In the genomic region with DNA sequence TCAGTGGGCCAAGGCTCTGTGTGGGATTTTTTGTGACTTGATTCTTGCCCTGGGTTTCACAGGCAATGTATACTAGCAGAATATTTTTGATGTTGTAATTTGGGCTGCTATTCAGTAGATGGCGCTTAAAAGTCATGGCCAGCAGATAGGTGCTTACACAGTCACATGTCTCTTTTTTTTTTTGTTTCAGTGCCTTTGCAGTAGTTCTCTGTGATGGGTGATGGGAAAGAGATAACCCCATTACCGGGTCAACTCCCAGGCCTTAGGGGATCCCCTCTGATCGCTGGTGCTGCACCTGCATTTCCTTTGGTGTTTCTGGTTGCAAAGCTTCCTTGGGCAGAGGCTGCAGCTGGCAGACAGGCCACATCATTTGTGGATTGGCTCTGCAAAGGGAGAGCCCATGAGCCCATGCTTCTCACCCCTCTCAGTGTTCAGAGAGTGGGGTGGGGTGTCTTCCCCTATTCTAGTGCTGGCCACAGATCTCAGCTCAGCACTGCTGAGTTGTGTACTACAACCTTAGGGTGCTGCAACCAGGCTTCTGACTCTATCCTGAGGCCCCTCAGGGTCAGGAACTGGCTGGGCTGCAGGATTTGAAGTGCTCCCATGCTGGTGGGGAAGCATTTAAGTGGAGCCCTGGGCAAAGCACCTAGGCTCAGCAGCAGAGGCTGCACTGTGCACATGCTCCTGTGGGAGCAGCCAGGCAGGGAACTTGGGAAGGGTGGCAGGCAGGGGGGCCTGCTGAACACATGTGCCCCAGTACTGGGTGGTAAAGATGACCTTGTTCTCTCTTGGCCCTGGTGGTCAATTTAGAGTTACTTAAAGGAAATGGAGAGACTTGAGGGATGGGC, we compare ENCODE assay signal across 2 cellular contexts.
TF ChIP-seq lines count a peak whose summit lies in the region.

No MANE protein-coding gene starts in this region.

TF ChIP-seq in liver, 16 proteins besides CTCF, POLR2A, EP300 and RAD21 (continued from another document):
- TF ChIP-seq, protein P1, sequence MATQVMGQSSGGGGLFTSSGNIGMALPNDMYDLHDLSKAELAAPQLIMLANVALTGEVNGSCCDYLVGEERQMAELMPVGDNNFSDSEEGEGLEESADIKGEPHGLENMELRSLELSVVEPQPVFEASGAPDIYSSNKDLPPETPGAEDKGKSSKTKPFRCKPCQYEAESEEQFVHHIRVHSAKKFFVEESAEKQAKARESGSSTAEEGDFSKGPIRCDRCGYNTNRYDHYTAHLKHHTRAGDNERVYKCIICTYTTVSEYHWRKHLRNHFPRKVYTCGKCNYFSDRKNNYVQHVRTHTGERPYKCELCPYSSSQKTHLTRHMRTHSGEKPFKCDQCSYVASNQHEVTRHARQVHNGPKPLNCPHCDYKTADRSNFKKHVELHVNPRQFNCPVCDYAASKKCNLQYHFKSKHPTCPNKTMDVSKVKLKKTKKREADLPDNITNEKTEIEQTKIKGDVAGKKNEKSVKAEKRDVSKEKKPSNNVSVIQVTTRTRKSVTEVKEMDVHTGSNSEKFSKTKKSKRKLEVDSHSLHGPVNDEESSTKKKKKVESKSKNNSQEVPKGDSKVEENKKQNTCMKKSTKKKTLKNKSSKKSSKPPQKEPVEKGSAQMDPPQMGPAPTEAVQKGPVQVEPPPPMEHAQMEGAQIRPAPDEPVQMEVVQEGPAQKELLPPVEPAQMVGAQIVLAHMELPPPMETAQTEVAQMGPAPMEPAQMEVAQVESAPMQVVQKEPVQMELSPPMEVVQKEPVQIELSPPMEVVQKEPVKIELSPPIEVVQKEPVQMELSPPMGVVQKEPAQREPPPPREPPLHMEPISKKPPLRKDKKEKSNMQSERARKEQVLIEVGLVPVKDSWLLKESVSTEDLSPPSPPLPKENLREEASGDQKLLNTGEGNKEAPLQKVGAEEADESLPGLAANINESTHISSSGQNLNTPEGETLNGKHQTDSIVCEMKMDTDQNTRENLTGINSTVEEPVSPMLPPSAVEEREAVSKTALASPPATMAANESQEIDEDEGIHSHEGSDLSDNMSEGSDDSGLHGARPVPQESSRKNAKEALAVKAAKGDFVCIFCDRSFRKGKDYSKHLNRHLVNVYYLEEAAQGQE (IDR thresholded peaks at IDR 0.05): no peak
- TF ChIP-seq, protein P2, sequence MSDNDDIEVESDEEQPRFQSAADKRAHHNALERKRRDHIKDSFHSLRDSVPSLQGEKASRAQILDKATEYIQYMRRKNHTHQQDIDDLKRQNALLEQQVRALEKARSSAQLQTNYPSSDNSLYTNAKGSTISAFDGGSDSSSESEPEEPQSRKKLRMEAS (IDR thresholded peaks at IDR 0.05): no peak
- TF ChIP-seq, protein P3, sequence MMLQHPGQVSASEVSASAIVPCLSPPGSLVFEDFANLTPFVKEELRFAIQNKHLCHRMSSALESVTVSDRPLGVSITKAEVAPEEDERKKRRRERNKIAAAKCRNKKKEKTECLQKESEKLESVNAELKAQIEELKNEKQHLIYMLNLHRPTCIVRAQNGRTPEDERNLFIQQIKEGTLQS (IDR thresholded peaks at IDR 0.05): no peak
- TF ChIP-seq NR2F2 (IDR thresholded peaks at IDR 0.05) (no peak), YY1 (IDR thresholded peaks at IDR 0.05) (no peak), TAF1 (conservative IDR thresholded peaks at IDR 0.05) (no peak), HNF4G (IDR thresholded peaks at IDR 0.05) (no peak), SP1 (IDR thresholded peaks at IDR 0.05) (no peak), FOXA2 (IDR thresholded peaks at IDR 0.05) (no peak), RXRA (IDR thresholded peaks at IDR 0.05) (no peak), FOXA1 (IDR thresholded peaks at IDR 0.05) (no peak)
TF ChIP-seq in liver: peak in this region for 0.

TF ChIP-seq in HepG2, 621 proteins besides CTCF, POLR2A, EP300 and RAD21:
- TF ChIP-seq, protein P4, sequence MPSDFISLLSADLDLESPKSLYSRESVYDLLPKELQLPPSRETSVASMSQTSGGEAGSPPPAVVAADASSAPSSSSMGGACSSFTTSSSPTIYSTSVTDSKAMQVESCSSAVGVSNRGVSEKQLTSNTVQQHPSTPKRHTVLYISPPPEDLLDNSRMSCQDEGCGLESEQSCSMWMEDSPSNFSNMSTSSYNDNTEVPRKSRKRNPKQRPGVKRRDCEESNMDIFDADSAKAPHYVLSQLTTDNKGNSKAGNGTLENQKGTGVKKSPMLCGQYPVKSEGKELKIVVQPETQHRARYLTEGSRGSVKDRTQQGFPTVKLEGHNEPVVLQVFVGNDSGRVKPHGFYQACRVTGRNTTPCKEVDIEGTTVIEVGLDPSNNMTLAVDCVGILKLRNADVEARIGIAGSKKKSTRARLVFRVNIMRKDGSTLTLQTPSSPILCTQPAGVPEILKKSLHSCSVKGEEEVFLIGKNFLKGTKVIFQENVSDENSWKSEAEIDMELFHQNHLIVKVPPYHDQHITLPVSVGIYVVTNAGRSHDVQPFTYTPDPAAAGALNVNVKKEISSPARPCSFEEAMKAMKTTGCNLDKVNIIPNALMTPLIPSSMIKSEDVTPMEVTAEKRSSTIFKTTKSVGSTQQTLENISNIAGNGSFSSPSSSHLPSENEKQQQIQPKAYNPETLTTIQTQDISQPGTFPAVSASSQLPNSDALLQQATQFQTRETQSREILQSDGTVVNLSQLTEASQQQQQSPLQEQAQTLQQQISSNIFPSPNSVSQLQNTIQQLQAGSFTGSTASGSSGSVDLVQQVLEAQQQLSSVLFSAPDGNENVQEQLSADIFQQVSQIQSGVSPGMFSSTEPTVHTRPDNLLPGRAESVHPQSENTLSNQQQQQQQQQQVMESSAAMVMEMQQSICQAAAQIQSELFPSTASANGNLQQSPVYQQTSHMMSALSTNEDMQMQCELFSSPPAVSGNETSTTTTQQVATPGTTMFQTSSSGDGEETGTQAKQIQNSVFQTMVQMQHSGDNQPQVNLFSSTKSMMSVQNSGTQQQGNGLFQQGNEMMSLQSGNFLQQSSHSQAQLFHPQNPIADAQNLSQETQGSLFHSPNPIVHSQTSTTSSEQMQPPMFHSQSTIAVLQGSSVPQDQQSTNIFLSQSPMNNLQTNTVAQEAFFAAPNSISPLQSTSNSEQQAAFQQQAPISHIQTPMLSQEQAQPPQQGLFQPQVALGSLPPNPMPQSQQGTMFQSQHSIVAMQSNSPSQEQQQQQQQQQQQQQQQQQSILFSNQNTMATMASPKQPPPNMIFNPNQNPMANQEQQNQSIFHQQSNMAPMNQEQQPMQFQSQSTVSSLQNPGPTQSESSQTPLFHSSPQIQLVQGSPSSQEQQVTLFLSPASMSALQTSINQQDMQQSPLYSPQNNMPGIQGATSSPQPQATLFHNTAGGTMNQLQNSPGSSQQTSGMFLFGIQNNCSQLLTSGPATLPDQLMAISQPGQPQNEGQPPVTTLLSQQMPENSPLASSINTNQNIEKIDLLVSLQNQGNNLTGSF (CRISPR knock-in tag; IDR thresholded peaks at IDR 0.05): no peak
- TF ChIP-seq BCL6 (CRISPR knock-in tag; IDR thresholded peaks at IDR 0.05) (no peak), HOXA9 (CRISPR knock-in tag; IDR thresholded peaks at IDR 0.05; ENCODE audit: borderline replicate concordance) (no peak), ZNF430 (CRISPR knock-in tag; IDR thresholded peaks at IDR 0.05) (no peak)
